9 cellular contexts compared by ENCODE assay signal in the genomic region with DNA sequence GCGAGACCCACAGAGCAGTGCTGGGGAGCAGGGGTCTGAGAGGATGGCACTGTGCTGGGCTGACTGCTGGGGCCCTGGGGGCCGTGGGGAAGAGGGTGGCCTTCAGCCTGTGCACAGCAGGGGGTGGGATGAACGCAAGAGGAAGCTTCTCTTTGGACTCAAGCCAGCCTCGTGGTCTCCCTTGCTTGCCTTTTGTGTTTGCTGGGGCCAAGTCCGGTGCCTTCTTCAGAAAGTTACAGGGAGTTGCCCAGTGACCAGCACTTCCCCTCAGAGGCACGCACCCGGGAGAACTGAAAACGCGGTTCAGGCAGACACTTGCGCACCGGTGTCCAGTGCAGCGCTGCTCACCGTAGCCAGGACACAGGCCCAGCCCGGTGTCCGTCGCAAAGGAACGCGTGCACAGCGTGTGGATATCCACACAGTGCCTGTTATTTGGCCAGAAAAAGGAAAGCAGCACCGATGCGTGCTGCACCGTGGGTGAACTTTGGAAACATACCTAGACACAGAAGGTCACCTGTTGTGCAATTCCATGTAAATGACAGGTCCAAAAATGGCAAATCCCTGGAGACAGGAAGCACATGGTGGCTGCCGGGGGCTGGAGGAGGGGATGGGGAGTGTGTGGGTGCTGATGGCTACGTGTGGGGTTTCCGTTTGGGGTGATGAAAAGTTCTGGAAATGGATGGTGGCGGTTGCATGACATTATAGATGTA. TPM values are rescaled to one million over a fixed set of nuclear protein-coding genes. Genes with fewer than 3 reads are reported as not detected.
DNase-seq lines count a peak whose midpoint lies in the region; TF ChIP-seq lines count a peak whose summit lies in the region.
"Had no signal": no experiment of that assay in that cellular context is flagged by ENCODE, and none has a peak within 500 bp of the region (broad histone marks: within the 10 kb centered on the region; RNA-seq: fewer than 3 reads in every experiment).

No MANE protein-coding gene starts in this region.

- peaks cover 12% of the 10 kb centered on the region for H3K4me1 ChIP-seq in testis
- H3K4me1 ChIP-seq in mesendoderm (ENCODE audit: control insufficient read depth, low read depth, low read length), result no peaks in the 10 kb centered on the region
- H3K4me1 ChIP-seq in esophagus muscularis mucosa, result peaks cover 23 to 42% (median 35%) of the 10 kb centered on the region in 4 donors

- H3K9me3 Mint-ChIP-seq in activated CD4-positive, alpha-beta T cell treated with anti-CD3 and anti-CD28 coated beads, Interleukin-2, amount 10 ng/mL, durations not matched to agents 24 days and 14 days, result no peaks in the 10 kb centered on the region
- no peaks in the 10 kb centered on the region for H3K9me3 Mint-ChIP-seq in activated naive CD8-positive, alpha-beta T cell treated with anti-CD3 and anti-CD28 coated beads for 36 hours

- peak overlapping the region; percentile 88 for H3K27ac Mint-ChIP-seq in activated CD4-positive, alpha-beta T cell treated with anti-CD3 and anti-CD28 coated beads, Interleukin-2, amount 10 ng/mL, durations not matched to agents 24 days and 14 days
- peak overlapping the region; percentile 88 for H3K27ac Mint-ChIP-seq in activated naive CD8-positive, alpha-beta T cell treated with anti-CD3 and anti-CD28 coated beads for 36 hours

- no peak overlapping the region for H4K8ac ChIP-seq in mesendoderm (ENCODE audit: low read depth, low read length)

- H3K79me2 ChIP-seq in mesendoderm (ENCODE audit: control insufficient read depth, insufficient read depth, low read length), result no peaks in the 10 kb centered on the region

- H3K27me3 ChIP-seq in testis (no peaks in the 10 kb centered on the region), mesendoderm (ENCODE audit: insufficient read depth, low read length, poor library complexity) (no peaks in the 10 kb centered on the region), esophagus muscularis mucosa (no peaks in the 10 kb centered on the region)

- WGBS in testis, 2 donors, result 70 to 71% methylated on average over 26 of the region's 26 CpGs
- WGBS in mesendoderm (ENCODE audit: extremely low coverage, insufficient coverage, low lambda C conversion rate), result no CpG with 5 or more reads among the region's 26 CpGs
- 76% methylated on average over 25 of the region's 26 CpGs for WGBS in esophagus muscularis mucosa

- no peak overlapping the region for H4K5ac ChIP-seq in mesendoderm (ENCODE audit: low read length)

- no peak overlapping the region for H3K4me2 ChIP-seq in mesendoderm (ENCODE audit: low read length)

- H3K4me3 ChIP-seq in testis (no peak overlapping the region), mesendoderm (ENCODE audit: low read length) (no peak overlapping the region), esophagus muscularis mucosa (no peak overlapping the region)

- H3K23ac ChIP-seq in mesendoderm (ENCODE audit: low read length), result no peak overlapping the region

- H2BK15ac ChIP-seq in mesendoderm (replicated peaks; ENCODE audit: low read depth), result no peak overlapping the region

- TF ChIP-seq POLR2A in testis (IDR thresholded peaks at IDR 0.05) (no peak), esophagus muscularis mucosa (IDR thresholded peaks at IDR 0.05; ENCODE audit: low read depth) (no peak)

- peaks cover 47% of the 10 kb centered on the region for H3K4me1 Mint-ChIP-seq in activated CD4-positive, alpha-beta T cell treated with anti-CD3 and anti-CD28 coated beads, Interleukin-2, amount 10 ng/mL, durations not matched to agents 24 days and 14 days
- peaks cover 52% of the 10 kb centered on the region for H3K4me1 Mint-ChIP-seq in activated naive CD8-positive, alpha-beta T cell treated with anti-CD3 and anti-CD28 coated beads for 36 hours

- H3K4me3 Mint-ChIP-seq in activated CD4-positive, alpha-beta T cell treated with anti-CD3 and anti-CD28 coated beads, Interleukin-2, amount 10 ng/mL, durations not matched to agents 24 days and 14 days, result peak overlapping the region; percentile 77
- H3K4me3 Mint-ChIP-seq in activated naive CD8-positive, alpha-beta T cell treated with anti-CD3 and anti-CD28 coated beads for 36 hours, result peak overlapping the region; percentile 67

- no peak overlapping the region for H2BK5ac ChIP-seq in mesendoderm (ENCODE audit: low read length)

- H3K9me3 ChIP-seq in testis (no peaks in the 10 kb centered on the region), esophagus muscularis mucosa (no peaks in the 10 kb centered on the region)

- TF ChIP-seq CTCF in testis (IDR thresholded peaks at IDR 0.05), result no peak
- TF ChIP-seq CTCF in esophagus muscularis mucosa (IDR thresholded peaks at IDR 0.05), result no peak

- peaks cover 24% of the 10 kb centered on the region for H3K36me3 Mint-ChIP-seq in activated CD4-positive, alpha-beta T cell treated with anti-CD3 and anti-CD28 coated beads, Interleukin-2, amount 10 ng/mL, durations not matched to agents 24 days and 14 days (ENCODE audit: low read depth)
- peaks cover 27% of the 10 kb centered on the region for H3K36me3 Mint-ChIP-seq in activated naive CD8-positive, alpha-beta T cell treated with anti-CD3 and anti-CD28 coated beads for 36 hours

- H3K9ac ChIP-seq in mesendoderm (ENCODE audit: low read length), result no peak overlapping the region

- no peak overlapping the region for H3K4ac ChIP-seq in mesendoderm (ENCODE audit: low read depth, low read length)

- intact Hi-C loops in activated CD4-positive, alpha-beta T cell treated with anti-CD3 and anti-CD28 coated beads, Interleukin-2, amount 10 ng/mL, durations not matched to agents 24 days and 14 days (cut with micrococcal nuclease), result loop anchor here (10.0 kb wide), 1 partner anchor 101 kb away; the partner anchor contains the start of gene ZNF500
- intact Hi-C loops in testis (cut with DNase I; ENCODE audit: low total_unique reads), result no loop called here
- intact Hi-C loops in esophagus muscularis mucosa (cut with DNase I), result no loop called here

- no peak overlapping the region for H3K18ac ChIP-seq in mesendoderm (ENCODE audit: low read length)

- no peak for DNase-seq in activated CD4-positive, alpha-beta T cell treated with anti-CD3 and anti-CD28 coated beads, Interleukin-2, amount 10 ng/mL, durations not matched to agents 24 days and 14 days
- DNase-seq in activated CD4-positive, alpha-beta T cell treated with anti-CD3 and anti-CD28 coated beads for 48 hours, result no peak
- DNase-seq in activated naive CD8-positive, alpha-beta T cell treated with anti-CD3 and anti-CD28 coated beads for 36 hours, result no peak
- DNase-seq in kidney tubule cell (ENCODE audit: low spot score) (peak; percentile 51), testis (peak; percentile 56), mesendoderm (no peak), esophagus muscularis mucosa (ENCODE audit: extremely low spot score) (no peak), iPS-NIHi11 (ENCODE audit: low spot score) (no peak)
- DNase-seq: activated CD8-positive, alpha-beta memory T cell treated with anti-CD3 and anti-CD28 coated beads, Interleukin-2, amount 50 U/mL, for 4 hours had no signal

- H3K36me3 ChIP-seq in testis (ENCODE audit: low read depth, missing control alignments) (no peaks in the 10 kb centered on the region), mesendoderm (ENCODE audit: control insufficient read depth, insufficient read depth, low read length) (peaks cover 6% of the 10 kb centered on the region), esophagus muscularis mucosa (peaks cover 28 to 83% (median 55%) of the 10 kb centered on the region in 4 donors)

- H3K27me3 Mint-ChIP-seq in activated CD4-positive, alpha-beta T cell treated with anti-CD3 and anti-CD28 coated beads, Interleukin-2, amount 10 ng/mL, durations not matched to agents 24 days and 14 days, result no peaks in the 10 kb centered on the region
- H3K27me3 Mint-ChIP-seq in activated naive CD8-positive, alpha-beta T cell treated with anti-CD3 and anti-CD28 coated beads for 36 hours, result no peaks in the 10 kb centered on the region

- no peak overlapping the region for H2AK5ac ChIP-seq in mesendoderm (ENCODE audit: low read length)

- no peak for TF ChIP-seq EP300 in esophagus muscularis mucosa (IDR thresholded peaks at IDR 0.05)

- H3K79me1 ChIP-seq in mesendoderm (ENCODE audit: low read length), result peaks cover 3% of the 10 kb centered on the region

- H2BK120ac ChIP-seq in mesendoderm (ENCODE audit: low read depth, low read length), result no peak overlapping the region

- no peak overlapping the region for H3K56ac ChIP-seq in mesendoderm (ENCODE audit: low read length)

- H3K27ac ChIP-seq in testis (no peak overlapping the region), mesendoderm (ENCODE audit: low read depth, low read length) (no peak overlapping the region), esophagus muscularis mucosa (replicated peaks in 1 of 4) (peak overlapping the region in 2 of 4 donors; percentile 25 to 34)

RNA-seq across cellular contexts. Expression of gene NUDT16L1, which starts 29.5 kb away (rescaled TPM):
- 35.4 and 36.1 TPM in 2 replicates for total RNA-seq in activated CD4-positive, alpha-beta T cell treated with anti-CD3 and anti-CD28 coated beads, Interleukin-2, amount 10 ng/mL, durations not matched to agents 24 days and 14 days
- 10 to 100 TPM; 26.5 to 29.1 TPM for total RNA-seq in activated naive CD8-positive, alpha-beta T cell treated with anti-CD3 and anti-CD28 coated beads for 36 hours
- total RNA-seq in testis, result 10 to 100 TPM; 33.6 to 48.6 TPM
- polyA plus RNA-seq in testis (ENCODE audit: insufficient read depth, low read depth, low replicate concordance), result 34.3 TPM
- 27.8 TPM for polyA plus RNA-seq in mesendoderm (2013, experiment 1 of 2)
- 28.2 TPM for polyA plus RNA-seq in mesendoderm (2013, experiment 2 of 2)
- total RNA-seq in esophagus muscularis mucosa, result 10 to 100 TPM; 18.1 to 33.9 (median 24.6) TPM

RNA-seq across cellular contexts. Expression of gene MGRN1, which starts 39.3 kb away (rescaled TPM):
- 103 and 108 TPM in 2 replicates for total RNA-seq in activated CD4-positive, alpha-beta T cell treated with anti-CD3 and anti-CD28 coated beads, Interleukin-2, amount 10 ng/mL, durations not matched to agents 24 days and 14 days
- 10 to 100 TPM; 63.7 to 64.3 TPM for total RNA-seq in activated naive CD8-positive, alpha-beta T cell treated with anti-CD3 and anti-CD28 coated beads for 36 hours
- total RNA-seq in testis (10 to 100 TPM; 89.7 to 91.1 TPM), esophagus muscularis mucosa (10 to 100 TPM; 40.3 to 75.6 (median 48.5) TPM)
- polyA plus RNA-seq in testis (ENCODE audit: insufficient read depth, low read depth, low replicate concordance), result 34.7 TPM
- 43.1 TPM for polyA plus RNA-seq in mesendoderm (2013, experiment 1 of 2)
- 43.5 TPM for polyA plus RNA-seq in mesendoderm (2013, experiment 2 of 2)

RNA-seq across cellular contexts. Expression of gene UBALD1, which starts 49.2 kb away (rescaled TPM):
- total RNA-seq in activated CD4-positive, alpha-beta T cell treated with anti-CD3 and anti-CD28 coated beads, Interleukin-2, amount 10 ng/mL, durations not matched to agents 24 days and 14 days, result 17.2 and 20.5 TPM in 2 replicates
- total RNA-seq in activated naive CD8-positive, alpha-beta T cell treated with anti-CD3 and anti-CD28 coated beads for 36 hours, result 10 to 100 TPM; 21.3 to 25.4 TPM
- total RNA-seq in testis (10 to 100 TPM; 15.9 to 25.0 TPM), esophagus muscularis mucosa (10 to 100 TPM; 11.2 to 34.6 (median 17.9) TPM)
- polyA plus RNA-seq in testis (ENCODE audit: insufficient read depth, low read depth, low replicate concordance), result 33.3 TPM
- 51.1 TPM for polyA plus RNA-seq in mesendoderm (2013, experiment 1 of 2)
- 52.2 TPM for polyA plus RNA-seq in mesendoderm (2013, experiment 2 of 2)

Comparison
In these comparisons a context has a peak if more than half of its experiments do, and no peak if none do; other contexts are left out.
1. DNase-seq: peak in kidney tubule cell (single experiment) and testis (single experiment); none in activated CD4-positive, alpha-beta T cell treated with anti-CD3 and anti-CD28 coated beads, Interleukin-2, amount 10 ng/mL, durations not matched to agents 24 days and 14 days (single experiment), activated CD4-positive, alpha-beta T cell treated with anti-CD3 and anti-CD28 coated beads for 48 hours (single experiment), activated naive CD8-positive, alpha-beta T cell treated with anti-CD3 and anti-CD28 coated beads for 36 hours (single experiment), mesendoderm (single experiment), esophagus muscularis mucosa (single experiment) and iPS-NIHi11 (single experiment).